Comparison of ENCODE assay signal across 1 cellular context in the genomic region with DNA sequence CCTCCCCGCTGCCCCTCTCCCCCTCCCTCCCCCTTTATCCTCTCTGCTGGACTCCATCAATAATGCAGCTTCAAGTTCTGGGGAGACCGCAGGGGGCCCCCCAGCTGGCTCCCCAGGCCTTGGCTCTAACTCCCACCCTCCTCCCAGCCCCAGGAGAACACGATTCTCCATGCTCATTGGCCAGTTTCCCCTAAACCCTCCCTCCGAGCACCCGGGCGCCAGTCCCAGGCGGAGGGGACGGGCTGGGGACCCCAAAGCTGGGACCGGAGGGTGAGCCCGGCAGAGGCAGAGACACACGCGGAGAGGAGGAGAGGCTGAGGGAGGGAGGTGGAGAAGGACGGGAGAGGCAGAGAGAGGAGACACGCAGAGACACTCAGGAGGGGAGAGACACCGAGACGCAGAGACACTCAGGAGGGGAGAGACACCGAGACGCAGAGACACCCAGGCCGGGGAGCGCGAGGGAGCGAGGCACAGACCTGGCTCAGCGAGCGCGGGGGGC.
TF ChIP-seq lines count a peak whose summit lies in the region.

A gene (plus strand): TSS at position 282 of the 499 bp plus-strand sequence. CDS start 441 bp downstream, outside the sequence.

TF ChIP-seq in HepG2, 621 proteins besides CTCF, POLR2A, EP300 and RAD21:
- TF ChIP-seq SRSF9 (IDR thresholded peaks at IDR 0.05; ENCODE audit: borderline replicate concordance, insufficient read depth, low read depth, low read length, poor library complexity, severe bottlenecking) = no peak
- 0 out of 2 replicates have a peak, but pooled peaks have one; percentile 15 for TF ChIP-seq ZNF333 (CRISPR knock-in tag; IDR thresholded peaks at IDR 0.05; ENCODE audit: borderline replicate concordance)
- TF ChIP-seq PCBP1 (IDR thresholded peaks at IDR 0.05; ENCODE audit: borderline replicate concordance, low read depth, low read length) = 0 out of 2 replicates have a peak, but pooled peaks have one; percentile 0
- no peak for TF ChIP-seq ZBTB21 (CRISPR knock-in tag; IDR thresholded peaks at IDR 0.05)
- TF ChIP-seq DMAP1 (CRISPR knock-in tag; IDR thresholded peaks at IDR 0.05) = no peak
- TF ChIP-seq HNRNPLL (IDR thresholded peaks at IDR 0.05; ENCODE audit: low read depth, low read length, poor library complexity, severe bottlenecking) = peak; percentile 7
- TF ChIP-seq ZNF235 (CRISPR knock-in tag; IDR thresholded peaks at IDR 0.05; ENCODE audit: borderline replicate concordance) = no peak
- TF ChIP-seq, protein P1, sequence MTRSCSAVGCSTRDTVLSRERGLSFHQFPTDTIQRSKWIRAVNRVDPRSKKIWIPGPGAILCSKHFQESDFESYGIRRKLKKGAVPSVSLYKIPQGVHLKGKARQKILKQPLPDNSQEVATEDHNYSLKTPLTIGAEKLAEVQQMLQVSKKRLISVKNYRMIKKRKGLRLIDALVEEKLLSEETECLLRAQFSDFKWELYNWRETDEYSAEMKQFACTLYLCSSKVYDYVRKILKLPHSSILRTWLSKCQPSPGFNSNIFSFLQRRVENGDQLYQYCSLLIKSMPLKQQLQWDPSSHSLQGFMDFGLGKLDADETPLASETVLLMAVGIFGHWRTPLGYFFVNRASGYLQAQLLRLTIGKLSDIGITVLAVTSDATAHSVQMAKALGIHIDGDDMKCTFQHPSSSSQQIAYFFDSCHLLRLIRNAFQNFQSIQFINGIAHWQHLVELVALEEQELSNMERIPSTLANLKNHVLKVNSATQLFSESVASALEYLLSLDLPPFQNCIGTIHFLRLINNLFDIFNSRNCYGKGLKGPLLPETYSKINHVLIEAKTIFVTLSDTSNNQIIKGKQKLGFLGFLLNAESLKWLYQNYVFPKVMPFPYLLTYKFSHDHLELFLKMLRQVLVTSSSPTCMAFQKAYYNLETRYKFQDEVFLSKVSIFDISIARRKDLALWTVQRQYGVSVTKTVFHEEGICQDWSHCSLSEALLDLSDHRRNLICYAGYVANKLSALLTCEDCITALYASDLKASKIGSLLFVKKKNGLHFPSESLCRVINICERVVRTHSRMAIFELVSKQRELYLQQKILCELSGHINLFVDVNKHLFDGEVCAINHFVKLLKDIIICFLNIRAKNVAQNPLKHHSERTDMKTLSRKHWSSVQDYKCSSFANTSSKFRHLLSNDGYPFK (CRISPR knock-in tag; IDR thresholded peaks at IDR 0.05; ENCODE audit: borderline replicate concordance) = no peak
- no peak for TF ChIP-seq ZNF598 (CRISPR knock-in tag; IDR thresholded peaks at IDR 0.05; ENCODE audit: borderline replicate concordance)
- no peak for TF ChIP-seq MAFF (IDR thresholded peaks at IDR 0.05; ENCODE audit: low read depth, low read length)
- 0 out of 2 replicates have a peak, but pooled peaks have one; percentile 38 for TF ChIP-seq ZNF776 (CRISPR knock-in tag; IDR thresholded peaks at IDR 0.05)
- no peak for TF ChIP-seq ZMAT3 (CRISPR knock-in tag; conservative IDR thresholded peaks at IDR 0.05)
- TF ChIP-seq ZSCAN20 (CRISPR knock-in tag; IDR thresholded peaks at IDR 0.05; ENCODE audit: borderline replicate concordance) = no peak
- TF ChIP-seq, protein P2, sequence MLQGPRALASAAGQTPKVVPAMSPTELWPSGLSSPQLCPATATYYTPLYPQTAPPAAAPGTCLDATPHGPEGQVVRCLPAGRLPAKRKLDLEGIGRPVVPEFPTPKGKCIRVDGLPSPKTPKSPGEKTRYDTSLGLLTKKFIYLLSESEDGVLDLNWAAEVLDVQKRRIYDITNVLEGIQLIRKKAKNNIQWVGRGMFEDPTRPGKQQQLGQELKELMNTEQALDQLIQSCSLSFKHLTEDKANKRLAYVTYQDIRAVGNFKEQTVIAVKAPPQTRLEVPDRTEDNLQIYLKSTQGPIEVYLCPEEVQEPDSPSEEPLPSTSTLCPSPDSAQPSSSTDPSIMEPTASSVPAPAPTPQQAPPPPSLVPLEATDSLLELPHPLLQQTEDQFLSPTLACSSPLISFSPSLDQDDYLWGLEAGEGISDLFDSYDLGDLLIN (CRISPR knock-in tag; IDR thresholded peaks at IDR 0.05; ENCODE audit: borderline replicate concordance) = no peak
- TF ChIP-seq EZH2 (conservative IDR thresholded peaks at IDR 0.05; ENCODE audit: low read depth, low read length) = peak; percentile 25; the same call in 1 of the 2 replicates
